8 cellular contexts compared by ENCODE assay signal in the genomic region with DNA sequence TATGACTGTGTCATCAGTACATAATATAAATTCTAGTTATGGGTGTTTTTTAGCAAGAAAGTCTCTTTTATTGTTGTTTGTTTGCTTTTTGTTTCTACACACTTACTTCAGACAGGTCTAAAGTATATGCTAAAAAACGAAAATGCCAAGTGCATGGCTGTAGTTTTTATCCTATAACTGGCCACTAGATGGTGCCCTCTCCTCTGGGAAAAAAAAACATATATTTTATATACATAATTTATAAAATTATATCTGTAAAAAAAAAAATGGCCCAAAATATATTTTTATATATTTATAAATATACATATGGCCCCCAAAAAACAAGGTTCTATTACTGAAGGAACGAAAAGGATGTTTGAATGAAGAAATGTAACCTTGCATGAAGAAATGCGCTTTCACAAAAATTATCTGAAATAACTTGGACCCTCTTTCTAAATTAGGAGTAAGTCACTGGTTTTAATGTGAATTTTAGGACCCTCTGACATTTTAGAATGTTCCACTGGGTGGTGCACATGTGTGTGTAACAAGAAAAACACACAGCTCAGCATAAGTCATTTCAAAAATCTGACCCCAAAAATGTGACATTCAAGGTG.
DNase-seq lines count a peak whose midpoint lies in the region; ATAC-seq and TF ChIP-seq lines count a peak whose summit lies in the region.

No MANE protein-coding gene starts in this region.

- DNase-seq in AG08395 (ENCODE audit: low spot score) (peak; percentile 31), NCI-H748 treated with DMSO at 0.1 percent for 48 hours (lab: John Stamatoyannopoulos, UW) (peak; percentile 6), dorsolateral prefrontal cortex (no peak), smooth muscle cell (lab: John Stamatoyannopoulos, UW; ENCODE audit: unreplicated experiment) (no peak), T-helper 9 cell (no peak), Right ventricle myocardium inferior (ENCODE audit: missing footprints) (no peak)
- no peak for DNase-seq in NK-92 treated with Interleukin-12 subunit alpha and Interleukin-12 subunit beta, amount 100 ng/mL, for 24 hours (lab: John Stamatoyannopoulos, UW)

- H3K4me2 ChIP-seq in smooth muscle cell = no peak overlapping the region

- TF ChIP-seq CTCF in GM12873 (IDR thresholded peaks at IDR 0.05; ENCODE audit: insufficient read depth, low read depth, low read length, missing control alignments) (peak; percentile 53), dorsolateral prefrontal cortex (IDR thresholded peaks at IDR 0.05 in 54 of 56, conservative IDR thresholded peaks at IDR 0.05 in 2 of 56; ENCODE audit: low read depth in 1 of 56, partially characterized antibody in 56 of 56) (peak; percentile 44 to 85 (median 72)), smooth muscle cell (IDR thresholded peaks at IDR 0.05; ENCODE audit: borderline replicate concordance, insufficient read depth, poor library complexity, severe bottlenecking) (peak; percentile 83)

- H3K9me3 ChIP-seq in smooth muscle cell (replicated peaks; ENCODE audit: low read depth) = no peaks in the 10 kb centered on the region

- no peaks in the 10 kb centered on the region for H3K36me3 ChIP-seq in smooth muscle cell (ENCODE audit: low read depth)

- H3K4me1 ChIP-seq in smooth muscle cell (ENCODE audit: low read depth) = no peaks in the 10 kb centered on the region

- no peaks in the 10 kb centered on the region for H3F3A ChIP-seq in smooth muscle cell (ENCODE audit: low read depth)

- no peak overlapping the region for H3K9ac ChIP-seq in smooth muscle cell (ENCODE audit: low read depth)

- H3K27me3 ChIP-seq in dorsolateral prefrontal cortex = no peaks in the 10 kb centered on the region
- no peaks in the 10 kb centered on the region for H3K27me3 ChIP-seq in smooth muscle cell (ENCODE audit: low read depth)

- H3K4me3 ChIP-seq in dorsolateral prefrontal cortex = peak overlapping the region in 1 of 59 donors; percentile 8
- H3K4me3 ChIP-seq in smooth muscle cell = no peak overlapping the region

- H4K20me1 ChIP-seq in smooth muscle cell (ENCODE audit: low read depth) = no peaks in the 10 kb centered on the region

- H2AFZ ChIP-seq in smooth muscle cell (ENCODE audit: low read depth) = no peak overlapping the region

- H3K79me2 ChIP-seq in smooth muscle cell (ENCODE audit: low read depth) = no peaks in the 10 kb centered on the region

- ATAC-seq in Right ventricle myocardium inferior = no peak

- H3K27ac ChIP-seq in dorsolateral prefrontal cortex (peak overlapping the region in 8 of 59 donors; percentile 11 to 62 (median 38)), smooth muscle cell (ENCODE audit: low read depth) (no peak overlapping the region)

- intact Hi-C loops in dorsolateral prefrontal cortex (cut with DNase I) (loop anchor here in 1 of 2 donors (5.0 kb wide), 1 partner anchor 217 kb away; no protein-coding TSS in a partner anchor), Right ventricle myocardium inferior (cut with DNase I) (no loop called here)

- WGBS in smooth muscle cell (ENCODE audit: low lambda C conversion rate) = 39% methylated on average over 3 of the region's 3 CpGs

Comparison
In these comparisons a context has a peak if more than half of its experiments do, and no peak if none do; other contexts are left out.
1. DNase-seq: peak in AG08395 (single experiment) and NCI-H748 treated with DMSO at 0.1 percent for 48 hours (single experiment); none in dorsolateral prefrontal cortex (0 of 10), smooth muscle cell (single experiment), T-helper 9 cell (single experiment), NK-92 treated with Interleukin-12 subunit alpha and Interleukin-12 subunit beta, amount 100 ng/mL, for 24 hours (single experiment) and Right ventricle myocardium inferior (single experiment).
2. Peak in every context shown above with its lines, with median percentiles within 50 percentile points of each other: CTCF ChIP-seq.